ENCODE assay signal across 2 cellular contexts in the genomic region with DNA sequence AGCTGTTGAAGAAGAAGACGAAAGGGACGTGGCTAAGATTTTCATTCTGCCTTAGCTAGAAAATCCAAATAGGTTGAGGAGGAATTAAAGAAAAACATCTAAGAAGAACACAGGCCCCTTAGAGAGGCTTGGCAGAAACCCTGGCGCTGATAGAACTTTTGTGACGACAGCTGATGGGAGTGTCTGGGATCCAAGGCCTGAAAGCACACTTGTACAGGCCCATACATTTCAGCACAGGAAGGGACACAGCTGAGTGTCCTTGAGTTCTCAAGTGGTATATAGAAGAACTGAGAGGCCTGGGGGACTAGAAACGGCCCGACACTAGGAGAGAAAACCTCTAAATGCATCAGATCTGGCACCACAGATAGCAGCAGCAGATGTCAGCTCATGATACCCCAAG.
TF ChIP-seq lines count a peak whose summit lies in the region.

No MANE protein-coding gene starts in this region.

TF ChIP-seq in SK-N-SH, 30 proteins besides CTCF, POLR2A, EP300 and RAD21 (continued from another document):
- TF ChIP-seq, protein P1, sequence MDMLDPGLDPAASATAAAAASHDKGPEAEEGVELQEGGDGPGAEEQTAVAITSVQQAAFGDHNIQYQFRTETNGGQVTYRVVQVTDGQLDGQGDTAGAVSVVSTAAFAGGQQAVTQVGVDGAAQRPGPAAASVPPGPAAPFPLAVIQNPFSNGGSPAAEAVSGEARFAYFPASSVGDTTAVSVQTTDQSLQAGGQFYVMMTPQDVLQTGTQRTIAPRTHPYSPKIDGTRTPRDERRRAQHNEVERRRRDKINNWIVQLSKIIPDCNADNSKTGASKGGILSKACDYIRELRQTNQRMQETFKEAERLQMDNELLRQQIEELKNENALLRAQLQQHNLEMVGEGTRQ (IDR thresholded peaks at IDR 0.05; ENCODE audit: borderline replicate concordance, low read depth, low read length): no peak
- TF ChIP-seq YY1 (IDR thresholded peaks at IDR 0.05; ENCODE audit: low read depth): no peak
- TF ChIP-seq SMC3 (IDR thresholded peaks at IDR 0.05; ENCODE audit: low read depth, low read length): no peak
- TF ChIP-seq ELF1 (IDR thresholded peaks at IDR 0.05): no peak
- TF ChIP-seq, protein P2, sequence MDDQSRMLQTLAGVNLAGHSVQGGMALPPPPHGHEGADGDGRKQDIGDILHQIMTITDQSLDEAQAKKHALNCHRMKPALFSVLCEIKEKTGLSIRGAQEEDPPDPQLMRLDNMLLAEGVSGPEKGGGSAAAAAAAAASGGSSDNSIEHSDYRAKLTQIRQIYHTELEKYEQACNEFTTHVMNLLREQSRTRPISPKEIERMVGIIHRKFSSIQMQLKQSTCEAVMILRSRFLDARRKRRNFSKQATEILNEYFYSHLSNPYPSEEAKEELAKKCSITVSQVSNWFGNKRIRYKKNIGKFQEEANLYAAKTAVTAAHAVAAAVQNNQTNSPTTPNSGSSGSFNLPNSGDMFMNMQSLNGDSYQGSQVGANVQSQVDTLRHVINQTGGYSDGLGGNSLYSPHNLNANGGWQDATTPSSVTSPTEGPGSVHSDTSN (IDR thresholded peaks at IDR 0.05): no peak

TF ChIP-seq in SK-N-SH treated with all-trans-retinoic acid at 6 μM for 48 hours, 23 proteins besides CTCF, POLR2A, EP300 and RAD21 (continued from another document):
- TF ChIP-seq, protein P3, sequence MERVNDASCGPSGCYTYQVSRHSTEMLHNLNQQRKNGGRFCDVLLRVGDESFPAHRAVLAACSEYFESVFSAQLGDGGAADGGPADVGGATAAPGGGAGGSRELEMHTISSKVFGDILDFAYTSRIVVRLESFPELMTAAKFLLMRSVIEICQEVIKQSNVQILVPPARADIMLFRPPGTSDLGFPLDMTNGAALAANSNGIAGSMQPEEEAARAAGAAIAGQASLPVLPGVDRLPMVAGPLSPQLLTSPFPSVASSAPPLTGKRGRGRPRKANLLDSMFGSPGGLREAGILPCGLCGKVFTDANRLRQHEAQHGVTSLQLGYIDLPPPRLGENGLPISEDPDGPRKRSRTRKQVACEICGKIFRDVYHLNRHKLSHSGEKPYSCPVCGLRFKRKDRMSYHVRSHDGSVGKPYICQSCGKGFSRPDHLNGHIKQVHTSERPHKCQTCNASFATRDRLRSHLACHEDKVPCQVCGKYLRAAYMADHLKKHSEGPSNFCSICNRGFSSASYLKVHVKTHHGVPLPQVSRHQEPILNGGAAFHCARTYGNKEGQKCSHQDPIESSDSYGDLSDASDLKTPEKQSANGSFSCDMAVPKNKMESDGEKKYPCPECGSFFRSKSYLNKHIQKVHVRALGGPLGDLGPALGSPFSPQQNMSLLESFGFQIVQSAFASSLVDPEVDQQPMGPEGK (CRISPR knock-in tag; IDR thresholded peaks at IDR 0.05; ENCODE audit: borderline replicate concordance): no peak
- TF ChIP-seq OSR1 (CRISPR knock-in tag; IDR thresholded peaks at IDR 0.05) (no peak), SNAI2 (CRISPR knock-in tag; IDR thresholded peaks at IDR 0.05) (no peak), ZNF8 (CRISPR knock-in tag; IDR thresholded peaks at IDR 0.05) (no peak), ZNF565 (CRISPR knock-in tag; conservative IDR thresholded peaks at IDR 0.05; ENCODE audit: low read depth) (no peak), TOX (CRISPR knock-in tag; IDR thresholded peaks at IDR 0.05; ENCODE audit: borderline replicate concordance) (no peak), ZFP3 (CRISPR knock-in tag; IDR thresholded peaks at IDR 0.05) (no peak), ZFP30 (CRISPR knock-in tag; IDR thresholded peaks at IDR 0.05) (no peak)
- TF ChIP-seq, protein P4, sequence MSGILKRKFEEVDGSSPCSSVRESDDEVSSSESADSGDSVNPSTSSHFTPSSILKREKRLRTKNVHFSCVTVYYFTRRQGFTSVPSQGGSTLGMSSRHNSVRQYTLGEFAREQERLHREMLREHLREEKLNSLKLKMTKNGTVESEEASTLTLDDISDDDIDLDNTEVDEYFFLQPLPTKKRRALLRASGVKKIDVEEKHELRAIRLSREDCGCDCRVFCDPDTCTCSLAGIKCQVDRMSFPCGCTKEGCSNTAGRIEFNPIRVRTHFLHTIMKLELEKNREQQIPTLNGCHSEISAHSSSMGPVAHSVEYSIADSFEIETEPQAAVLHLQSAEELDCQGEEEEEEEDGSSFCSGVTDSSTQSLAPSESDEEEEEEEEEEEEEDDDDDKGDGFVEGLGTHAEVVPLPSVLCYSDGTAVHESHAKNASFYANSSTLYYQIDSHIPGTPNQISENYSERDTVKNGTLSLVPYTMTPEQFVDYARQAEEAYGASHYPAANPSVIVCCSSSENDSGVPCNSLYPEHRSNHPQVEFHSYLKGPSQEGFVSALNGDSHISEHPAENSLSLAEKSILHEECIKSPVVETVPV (CRISPR knock-in tag; IDR thresholded peaks at IDR 0.05): no peak
- TF ChIP-seq, protein P5, sequence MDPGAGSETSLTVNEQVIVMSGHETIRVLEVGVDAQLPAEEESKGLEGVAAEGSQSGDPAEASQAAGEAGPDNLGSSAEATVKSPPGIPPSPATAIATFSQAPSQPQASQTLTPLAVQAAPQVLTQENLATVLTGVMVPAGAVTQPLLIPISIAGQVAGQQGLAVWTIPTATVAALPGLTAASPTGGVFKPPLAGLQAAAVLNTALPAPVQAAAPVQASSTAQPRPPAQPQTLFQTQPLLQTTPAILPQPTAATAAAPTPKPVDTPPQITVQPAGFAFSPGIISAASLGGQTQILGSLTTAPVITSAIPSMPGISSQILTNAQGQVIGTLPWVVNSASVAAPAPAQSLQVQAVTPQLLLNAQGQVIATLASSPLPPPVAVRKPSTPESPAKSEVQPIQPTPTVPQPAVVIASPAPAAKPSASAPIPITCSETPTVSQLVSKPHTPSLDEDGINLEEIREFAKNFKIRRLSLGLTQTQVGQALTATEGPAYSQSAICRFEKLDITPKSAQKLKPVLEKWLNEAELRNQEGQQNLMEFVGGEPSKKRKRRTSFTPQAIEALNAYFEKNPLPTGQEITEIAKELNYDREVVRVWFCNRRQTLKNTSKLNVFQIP (CRISPR knock-in tag; IDR thresholded peaks at IDR 0.05; ENCODE audit: borderline replicate concordance, low read depth): no peak
